ENCODE assay signal across 10 cellular contexts in the genomic region with DNA sequence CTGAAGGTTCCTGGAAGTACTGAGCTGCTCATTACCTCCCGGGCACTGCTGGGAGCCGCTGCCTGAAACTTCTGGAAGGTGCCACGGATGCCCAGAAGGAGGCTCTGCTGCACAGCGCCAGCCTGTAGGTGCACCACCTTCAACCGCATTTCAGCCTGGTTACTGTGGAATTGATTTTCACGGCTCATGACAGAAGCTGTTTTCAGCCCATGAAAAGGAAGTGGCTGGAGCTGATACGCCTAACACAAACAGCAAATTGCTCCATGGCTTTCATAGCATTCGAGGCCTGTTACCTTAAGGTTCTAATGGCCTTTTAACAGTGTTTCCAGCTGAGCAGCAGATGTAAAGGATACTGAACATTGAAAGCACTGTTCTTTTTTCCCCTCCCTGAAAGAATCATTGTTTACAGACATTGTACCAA. TPM values are rescaled to one million over a fixed set of nuclear protein-coding genes. Genes with fewer than 3 reads are reported as not detected.
DNase-seq lines count a peak whose midpoint lies in the region; ATAC-seq and TF ChIP-seq lines count a peak whose summit lies in the region.
"Had no signal": no experiment of that assay in that cellular context is flagged by ENCODE, and none has a peak within 500 bp of the region (broad histone marks: within the 10 kb centered on the region; RNA-seq: fewer than 3 reads in every experiment).

No MANE protein-coding gene starts in this region.

- no peaks in the 10 kb centered on the region for H3K36me3 Mint-ChIP-seq in naive thymus-derived CD8-positive, alpha-beta T cell

- H3K27me3 Mint-ChIP-seq in naive thymus-derived CD8-positive, alpha-beta T cell: peaks cover 0 to 37% (median 7%) of the 10 kb centered on the region in 5 donors

- H3K4me1 ChIP-seq in cardiac muscle cell (ENCODE audit: low read depth) (peaks cover 7% of the 10 kb centered on the region), foreskin keratinocyte (peaks cover 7% of the 10 kb centered on the region), upper lobe of right lung (no peaks in the 10 kb centered on the region)
- H3K4me1 ChIP-seq: heart left ventricle had no signal

- ATAC-seq in left cardiac atrium (no peak), foreskin keratinocyte (no peak), upper lobe of right lung (peak; percentile 96), HG02588 (IDR thresholded peaks at IDR 0.05; ENCODE audit: unreplicated experiment) (no peak)
- no peak for ATAC-seq in naive thymus-derived CD8-positive, alpha-beta T cell

- H3K4me1 Mint-ChIP-seq in naive thymus-derived CD8-positive, alpha-beta T cell: no peaks in the 10 kb centered on the region

- H3K27ac ChIP-seq in cardiac muscle cell (peak overlapping the region; percentile 26), foreskin keratinocyte (no peak overlapping the region), upper lobe of right lung (peak overlapping the region; percentile 20)
- H3K27ac ChIP-seq: heart left ventricle had no signal

- DNase-seq in cardiac muscle cell (ENCODE audit: low read depth in 1 of 2, low spot score in 1 of 2): peak; percentile 70 to 71
- DNase-seq in left cardiac atrium: no peak
- no peak for DNase-seq in foreskin keratinocyte
- peak; percentile 81 for DNase-seq in upper lobe of right lung
- no peak for DNase-seq in inferior parietal cortex (ENCODE audit: extremely low spot score)
- no peak for DNase-seq in naive thymus-derived CD8-positive, alpha-beta T cell
- DNase-seq: activated CD4-positive, alpha-beta T cell treated with anti-CD3 and anti-CD28 coated beads, Interleukin-2, amount 50 U/mL, for 1 hour; heart left ventricle had no signal

- TF ChIP-seq CTCF in cardiac muscle cell (IDR thresholded peaks at IDR 0.05; ENCODE audit: low read depth, low read length): peak; percentile 45
- peak; percentile 42 for TF ChIP-seq CTCF in foreskin keratinocyte (conservative IDR thresholded peaks at IDR 0.05)
- peak; percentile 43 for TF ChIP-seq CTCF in upper lobe of right lung (IDR thresholded peaks at IDR 0.05)

- POLR2A ChIA-PET in naive thymus-derived CD8-positive, alpha-beta T cell (lab: Charles Lee): no interaction called here

- intact Hi-C loops in left cardiac atrium (cut with DNase I): no loop called here
- intact Hi-C loops in upper lobe of right lung (cut with DNase I): no loop called here

- no peak overlapping the region for H3K4me3 ChIP-seq in cardiac muscle cell
- H3K4me3 ChIP-seq in upper lobe of right lung: no peak overlapping the region
- H3K4me3 ChIP-seq: heart left ventricle had no signal

- H3K27me3 ChIP-seq in cardiac muscle cell: no peaks in the 10 kb centered on the region
- no peaks in the 10 kb centered on the region for H3K27me3 ChIP-seq in foreskin keratinocyte
- no peaks in the 10 kb centered on the region for H3K27me3 ChIP-seq in upper lobe of right lung
- H3K27me3 ChIP-seq: heart left ventricle had no signal

- no peak overlapping the region for H3K27ac Mint-ChIP-seq in naive thymus-derived CD8-positive, alpha-beta T cell

- H3K9me3 Mint-ChIP-seq in naive thymus-derived CD8-positive, alpha-beta T cell: peaks cover 0 to under 1% (median 0%) of the 10 kb centered on the region in 9 donors

- no peaks in the 10 kb centered on the region for H3K36me3 ChIP-seq in cardiac muscle cell
- H3K36me3 ChIP-seq in upper lobe of right lung: no peaks in the 10 kb centered on the region
- H3K36me3 ChIP-seq: heart left ventricle had no signal

- H3K9me3 ChIP-seq in cardiac muscle cell (ENCODE audit: low read depth): no peaks in the 10 kb centered on the region
- no peaks in the 10 kb centered on the region for H3K9me3 ChIP-seq in upper lobe of right lung
- H3K9me3 ChIP-seq: heart left ventricle had no signal

- no peak overlapping the region for H3K4me3 Mint-ChIP-seq in naive thymus-derived CD8-positive, alpha-beta T cell

TF ChIP-seq in PFSK-1, 5 proteins besides CTCF, POLR2A, EP300 and RAD21:
- TF ChIP-seq, protein P1, sequence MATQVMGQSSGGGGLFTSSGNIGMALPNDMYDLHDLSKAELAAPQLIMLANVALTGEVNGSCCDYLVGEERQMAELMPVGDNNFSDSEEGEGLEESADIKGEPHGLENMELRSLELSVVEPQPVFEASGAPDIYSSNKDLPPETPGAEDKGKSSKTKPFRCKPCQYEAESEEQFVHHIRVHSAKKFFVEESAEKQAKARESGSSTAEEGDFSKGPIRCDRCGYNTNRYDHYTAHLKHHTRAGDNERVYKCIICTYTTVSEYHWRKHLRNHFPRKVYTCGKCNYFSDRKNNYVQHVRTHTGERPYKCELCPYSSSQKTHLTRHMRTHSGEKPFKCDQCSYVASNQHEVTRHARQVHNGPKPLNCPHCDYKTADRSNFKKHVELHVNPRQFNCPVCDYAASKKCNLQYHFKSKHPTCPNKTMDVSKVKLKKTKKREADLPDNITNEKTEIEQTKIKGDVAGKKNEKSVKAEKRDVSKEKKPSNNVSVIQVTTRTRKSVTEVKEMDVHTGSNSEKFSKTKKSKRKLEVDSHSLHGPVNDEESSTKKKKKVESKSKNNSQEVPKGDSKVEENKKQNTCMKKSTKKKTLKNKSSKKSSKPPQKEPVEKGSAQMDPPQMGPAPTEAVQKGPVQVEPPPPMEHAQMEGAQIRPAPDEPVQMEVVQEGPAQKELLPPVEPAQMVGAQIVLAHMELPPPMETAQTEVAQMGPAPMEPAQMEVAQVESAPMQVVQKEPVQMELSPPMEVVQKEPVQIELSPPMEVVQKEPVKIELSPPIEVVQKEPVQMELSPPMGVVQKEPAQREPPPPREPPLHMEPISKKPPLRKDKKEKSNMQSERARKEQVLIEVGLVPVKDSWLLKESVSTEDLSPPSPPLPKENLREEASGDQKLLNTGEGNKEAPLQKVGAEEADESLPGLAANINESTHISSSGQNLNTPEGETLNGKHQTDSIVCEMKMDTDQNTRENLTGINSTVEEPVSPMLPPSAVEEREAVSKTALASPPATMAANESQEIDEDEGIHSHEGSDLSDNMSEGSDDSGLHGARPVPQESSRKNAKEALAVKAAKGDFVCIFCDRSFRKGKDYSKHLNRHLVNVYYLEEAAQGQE (IDR thresholded peaks at IDR 0.05; ENCODE audit: insufficient read depth in 1 of 2, low read depth in 2 of 2, low read length in 2 of 2): no peak
- TF ChIP-seq TAF1 (IDR thresholded peaks at IDR 0.05; ENCODE audit: borderline replicate concordance, insufficient read depth, low read length) (no peak), POLR2AphosphoS5 (IDR thresholded peaks at IDR 0.05; ENCODE audit: low read depth, low read length) (0 out of 2 replicates have a peak, but pooled peaks have one; percentile 30), FOXP2 (optimal IDR thresholded peaks at IDR 0.05; ENCODE audit: borderline replicate concordance, extremely low read depth, extremely low read length, insufficient read depth) (no peak), SIN3A (IDR thresholded peaks at IDR 0.05; ENCODE audit: borderline replicate concordance, insufficient read depth, low read length) (peak; percentile 19; the same call in 1 of the 2 replicates)

RNA-seq across cellular contexts. Expression of gene GPC6, which starts 22.0 kb away (rescaled TPM):
- 31.4 and 43.3 TPM in 2 replicates for total RNA-seq in cardiac muscle cell
- 13.3 and 14.4 TPM in 2 replicates for polyA plus RNA-seq in cardiac muscle cell
- 1 to 10 TPM; 2.8 to 5.4 TPM for total RNA-seq in left cardiac atrium
- 28.0 TPM for polyA plus RNA-seq in PFSK-1 (2012; ENCODE audit: insufficient read length, low read depth)
- total RNA-seq in foreskin keratinocyte: 1.0 and 1.1 TPM in 2 replicates
- polyA plus RNA-seq in foreskin keratinocyte: 0.13 and 0.23 TPM in 2 replicates
- total RNA-seq in upper lobe of right lung: 8.4 TPM
- total RNA-seq in naive thymus-derived CD8-positive, alpha-beta T cell: not detected
- polyA plus RNA-seq in naive thymus-derived CD8-positive, alpha-beta T cell: not detected

Comparison
In these comparisons a context has a peak if more than half of its experiments do, and no peak if none do; other contexts are left out.
1. DNase-seq: peak in cardiac muscle cell (2 of 2) and upper lobe of right lung (single experiment); none in left cardiac atrium (single experiment), foreskin keratinocyte (0 of 2), inferior parietal cortex (single experiment) and naive thymus-derived CD8-positive, alpha-beta T cell (0 of 10).
2. Peak in every context shown above with its lines, with median percentiles within 50 percentile points of each other: CTCF ChIP-seq.